1 cellular context compared by ENCODE assay signal in genomic region chr12:12684375-12685106, GRCh38.
TF ChIP-seq lines count a peak whose summit lies in the region.

No MANE protein-coding gene starts in this region.

TF ChIP-seq in GM23338, 12 proteins besides CTCF, POLR2A, EP300 and RAD21 (continued from another document):
- TF ChIP-seq, protein P1, sequence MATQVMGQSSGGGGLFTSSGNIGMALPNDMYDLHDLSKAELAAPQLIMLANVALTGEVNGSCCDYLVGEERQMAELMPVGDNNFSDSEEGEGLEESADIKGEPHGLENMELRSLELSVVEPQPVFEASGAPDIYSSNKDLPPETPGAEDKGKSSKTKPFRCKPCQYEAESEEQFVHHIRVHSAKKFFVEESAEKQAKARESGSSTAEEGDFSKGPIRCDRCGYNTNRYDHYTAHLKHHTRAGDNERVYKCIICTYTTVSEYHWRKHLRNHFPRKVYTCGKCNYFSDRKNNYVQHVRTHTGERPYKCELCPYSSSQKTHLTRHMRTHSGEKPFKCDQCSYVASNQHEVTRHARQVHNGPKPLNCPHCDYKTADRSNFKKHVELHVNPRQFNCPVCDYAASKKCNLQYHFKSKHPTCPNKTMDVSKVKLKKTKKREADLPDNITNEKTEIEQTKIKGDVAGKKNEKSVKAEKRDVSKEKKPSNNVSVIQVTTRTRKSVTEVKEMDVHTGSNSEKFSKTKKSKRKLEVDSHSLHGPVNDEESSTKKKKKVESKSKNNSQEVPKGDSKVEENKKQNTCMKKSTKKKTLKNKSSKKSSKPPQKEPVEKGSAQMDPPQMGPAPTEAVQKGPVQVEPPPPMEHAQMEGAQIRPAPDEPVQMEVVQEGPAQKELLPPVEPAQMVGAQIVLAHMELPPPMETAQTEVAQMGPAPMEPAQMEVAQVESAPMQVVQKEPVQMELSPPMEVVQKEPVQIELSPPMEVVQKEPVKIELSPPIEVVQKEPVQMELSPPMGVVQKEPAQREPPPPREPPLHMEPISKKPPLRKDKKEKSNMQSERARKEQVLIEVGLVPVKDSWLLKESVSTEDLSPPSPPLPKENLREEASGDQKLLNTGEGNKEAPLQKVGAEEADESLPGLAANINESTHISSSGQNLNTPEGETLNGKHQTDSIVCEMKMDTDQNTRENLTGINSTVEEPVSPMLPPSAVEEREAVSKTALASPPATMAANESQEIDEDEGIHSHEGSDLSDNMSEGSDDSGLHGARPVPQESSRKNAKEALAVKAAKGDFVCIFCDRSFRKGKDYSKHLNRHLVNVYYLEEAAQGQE (IDR thresholded peaks at IDR 0.05; ENCODE audit: unreplicated experiment) = peak; percentile 92
- TF ChIP-seq ETS1 (IDR thresholded peaks at IDR 0.05) = no peak
- TF ChIP-seq STAT1 (IDR thresholded peaks at IDR 0.05; ENCODE audit: unreplicated experiment) = no peak
